ENCODE assay signal across 8 cellular contexts in genomic region chr1:92804721-92805169, GRCh38. TPM values are rescaled to one million over a fixed set of nuclear protein-coding genes. Genes with fewer than 3 reads are reported as not detected.
DNase-seq lines count a peak whose midpoint lies in the region; ATAC-seq, FAIRE-seq and TF ChIP-seq lines count a peak whose summit lies in the region.

No MANE protein-coding gene starts in this region.

- no peaks in the 10 kb centered on the region for H3K79me2 ChIP-seq in PC-9 (ENCODE audit: low read depth)

- peak overlapping the region; percentile 11; the same call in 1 of the 2 replicates for H3K4me2 ChIP-seq in PC-9
- H3K4me2 ChIP-seq in mesenchymal stem cell (ENCODE audit: low read length, poor library complexity, severe bottlenecking): no peak overlapping the region

- no peaks in the 10 kb centered on the region for H3K79me1 ChIP-seq in mesenchymal stem cell (replicated peaks; ENCODE audit: low read length, poor library complexity, severe bottlenecking)

- H2BK15ac ChIP-seq in mesenchymal stem cell (ENCODE audit: low read depth, poor library complexity, severe bottlenecking): no peak overlapping the region

- H3K23ac ChIP-seq in mesenchymal stem cell (ENCODE audit: low read length in 2 of 2): no peak overlapping the region

- DNase-seq in AG10803 (ENCODE audit: low read depth): peak; percentile 88
- peak; percentile 74 to 94 for DNase-seq in PC-9
- peak; percentile 98 for DNase-seq in mesenchymal stem cell
- DNase-seq in aorta: peak; percentile 82 to 87
- no peak for DNase-seq in NCI-H1092 treated with DMSO at 0.1 percent for 48 hours (lab: John Stamatoyannopoulos, UW)

- H3K9me3 ChIP-seq in PC-9 (ENCODE audit: insufficient read depth, low read depth) (0 out of 2 replicates have a peak, but pooled peaks cover 4% of the 10 kb centered on the region), mesenchymal stem cell (ENCODE audit: control insufficient read depth, low read length) (no peaks in the 10 kb centered on the region), aorta (ENCODE audit: control insufficient read depth, low read length) (no peaks in the 10 kb centered on the region)

- no peaks in the 10 kb centered on the region for H4K20me1 ChIP-seq in PC-9 (ENCODE audit: insufficient read depth)

- H3K9ac ChIP-seq in mesenchymal stem cell (ENCODE audit: low read length): peak overlapping the region; percentile 60

- POLR2A ChIA-PET in PC-9 (lab: Charles Lee; ENCODE audit: unreplicated experiment): interaction anchor here (0.5 to 0.7 kb wide), 5 partner anchors 27 to 385 kb away, joined by 4 to 13 read pairs (median 6); partner anchors contain the start of gene RPL5

- no peak overlapping the region for H4K8ac ChIP-seq in mesenchymal stem cell (ENCODE audit: low read length)

- CTCF ChIA-PET in PC-9 (lab: Charles Lee): no interaction called here

- peak overlapping the region in 1 of 2 experiments; percentile 69 for H3K18ac ChIP-seq in mesenchymal stem cell (ENCODE audit: low read depth in 1 of 2, low read length in 2 of 2)

- no peak overlapping the region for H3K14ac ChIP-seq in mesenchymal stem cell (ENCODE audit: low read length in 2 of 2)

- H3K4me3 ChIP-seq in AG10803 (ENCODE audit: low read length) (no peak overlapping the region; the same call in 1 of the 2 replicates), PC-9 (no peak overlapping the region), mesenchymal stem cell (ENCODE audit: insufficient read depth in 1 of 2, low read depth in 1 of 2, low read length in 2 of 2) (no peak overlapping the region), aorta (ENCODE audit: low read length in 2 of 2) (no peak overlapping the region)

- H3K27me3 ChIP-seq in PC-9 (ENCODE audit: insufficient read depth, low read depth) (no peaks in the 10 kb centered on the region), mesenchymal stem cell (ENCODE audit: control insufficient read depth in 1 of 2, insufficient read depth in 1 of 2, low read length in 2 of 2) (no peaks in the 10 kb centered on the region), aorta (ENCODE audit: control insufficient read depth in 1 of 2, insufficient read depth in 2 of 2, low read length in 1 of 2) (no peaks in the 10 kb centered on the region)

- BruUV-seq in PC-9 (replicated peaks; lab: Mats Ljungman, UMichigan): no TSS peak

- no peak for TF ChIP-seq CTCF in AG10803 (conservative IDR thresholded peaks at IDR 0.05; ENCODE audit: low read length)
- TF ChIP-seq CTCF in PC-9 (conservative IDR thresholded peaks at IDR 0.05): no peak

- peak overlapping the region in 1 of 2 experiments; percentile 75 for H3K4ac ChIP-seq in mesenchymal stem cell (ENCODE audit: low read depth in 1 of 2, low read length in 2 of 2)

- H4K91ac ChIP-seq in mesenchymal stem cell (ENCODE audit: low read length): no peak overlapping the region

- H3K9me2 ChIP-seq in PC-9 (ENCODE audit: insufficient read depth): no peaks in the 10 kb centered on the region

- intact Hi-C loops in PC-9 (cut with micrococcal nuclease; ENCODE audit: unreplicated experiment) (loop anchor here (1.0 kb wide), 1 partner anchor 19 kb away; the partner anchor contains the start of gene EVI5), aorta (cut with DNase I) (no loop called here)

- H2AK5ac ChIP-seq in mesenchymal stem cell (ENCODE audit: low read length, severe bottlenecking): no peak overlapping the region

- ATAC-seq in GM19468 (IDR thresholded peaks at IDR 0.05; ENCODE audit: extremely low read depth, unreplicated experiment): peak; percentile 25
- peak; percentile 91 for ATAC-seq in aorta (ENCODE audit: low FRiP score)
- no peak for ATAC-seq in HG03108 (IDR thresholded peaks at IDR 0.05; ENCODE audit: unreplicated experiment)

- H3K36me3 ChIP-seq in PC-9 (ENCODE audit: low read depth): no peaks in the 10 kb centered on the region
- no peaks in the 10 kb centered on the region for H3K36me3 ChIP-seq in mesenchymal stem cell (ENCODE audit: control insufficient read depth in 1 of 2, insufficient read depth in 2 of 2, low read depth in 1 of 2, low read length in 2 of 2)
- H3K36me3 ChIP-seq in aorta (ENCODE audit: control insufficient read depth in 1 of 2, insufficient read depth in 2 of 2, low read length in 1 of 2): no peaks in the 10 kb centered on the region

- peak overlapping the region; percentile 13; the same call in 1 of the 2 replicates for H2AFZ ChIP-seq in PC-9
- no peak overlapping the region for H2AFZ ChIP-seq in mesenchymal stem cell (ENCODE audit: low read depth, low read length)

- FAIRE-seq in endometrium (lab: Jason Lieb, UNC): peak; percentile 94

- no peak overlapping the region for H2BK12ac ChIP-seq in mesenchymal stem cell (ENCODE audit: low read length in 2 of 2)

- H3K4me1 ChIP-seq in PC-9 (replicated peaks; ENCODE audit: insufficient read depth) (peaks cover 18% of the 10 kb centered on the region), mesenchymal stem cell (ENCODE audit: control insufficient read depth, insufficient read depth, low read depth, low read length) (peaks cover 1% of the 10 kb centered on the region), aorta (ENCODE audit: control insufficient read depth in 1 of 2, insufficient read depth in 2 of 2, low read length in 2 of 2) (peaks cover 0 to 2% of the 10 kb centered on the region in 2 donors)

- WGBS in mesenchymal stem cell: 16% methylated on average over 7 of the region's 7 CpGs
- 1 to 3% methylated on average over 7 of the region's 7 CpGs for WGBS in aorta, 2 donors

- no peak overlapping the region for H2BK5ac ChIP-seq in mesenchymal stem cell (ENCODE audit: low read depth, low read length, poor library complexity, severe bottlenecking)

- peaks cover 18% of the 10 kb centered on the region; the same call in 1 of the 2 replicates for H3F3A ChIP-seq in PC-9 (ENCODE audit: insufficient read depth, low read depth)

- H3K27ac ChIP-seq in PC-9: peak overlapping the region; percentile 33
- peak overlapping the region; percentile 64 for H3K27ac ChIP-seq in mesenchymal stem cell (ENCODE audit: low read length, poor library complexity, severe bottlenecking)
- no peak overlapping the region for H3K27ac ChIP-seq in aorta (ENCODE audit: low read depth in 1 of 2, low read length in 2 of 2)

- H2BK120ac ChIP-seq in mesenchymal stem cell (ENCODE audit: low read depth, low read length): peak overlapping the region; percentile 82

RNA-seq across cellular contexts. Expression of gene EVI5, which starts 19.8 kb away (rescaled TPM):
- total RNA-seq in PC-9 (2021) (32.0 and 33.9 TPM in 2 replicates), aorta (10 to 100 TPM; 47.5 to 54.7 TPM)
- polyA plus RNA-seq in mesenchymal stem cell (2013, experiment 1 of 2): 31.3 TPM
- polyA plus RNA-seq in mesenchymal stem cell (2013, experiment 2 of 2): 30.6 TPM
- 10 to 100 TPM in 1 of 2 donors, 1 to 10 TPM in 1; 8.3 to 10.5 TPM for polyA plus RNA-seq in aorta

RNA-seq across cellular contexts. Expression of gene RPL5, which starts 27.1 kb away (rescaled TPM):
- 1,021 and 1,050 TPM in 2 replicates for total RNA-seq in PC-9 (2021)
- 3,583 TPM for polyA plus RNA-seq in mesenchymal stem cell (2013, experiment 1 of 2)
- polyA plus RNA-seq in mesenchymal stem cell (2013, experiment 2 of 2): 3,853 TPM
- 100 to 1,000 TPM; 778 to 824 TPM for total RNA-seq in aorta
- polyA plus RNA-seq in aorta: 1,000 to 10,000 TPM; 1,953 to 3,435 TPM

Comparison
In these comparisons a context has a peak if more than half of its experiments do, and no peak if none do; other contexts are left out.
1. H3K27ac ChIP-seq: peak in PC-9 (single experiment) and mesenchymal stem cell (single experiment); none in aorta (0 of 2).